ENCODE assay signal across 35 cellular contexts in the genomic region with DNA sequence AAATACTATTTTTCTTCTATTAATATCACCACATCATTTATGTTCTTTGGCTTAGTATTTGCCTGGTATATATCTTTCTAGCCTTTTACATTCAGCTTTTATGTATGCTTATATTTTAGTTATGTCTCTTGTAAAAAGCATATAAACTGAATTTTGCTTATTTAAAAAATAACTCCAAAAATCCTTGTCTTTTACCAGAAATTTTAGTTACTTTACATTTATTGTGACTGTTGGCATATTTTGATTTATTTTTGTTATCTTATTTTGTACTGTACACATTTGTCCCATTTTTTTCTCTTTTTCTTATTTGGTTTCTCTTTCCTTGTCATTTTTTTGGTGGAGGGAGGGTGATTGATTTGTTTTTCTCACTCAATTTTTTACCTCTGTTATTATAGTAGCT.
"Had no signal": no experiment of that assay in that cellular context is flagged by ENCODE, and none has a peak within 500 bp of the region (broad histone marks: within the 10 kb centered on the region; RNA-seq: fewer than 3 reads in every experiment).

No MANE protein-coding gene starts in this region.

- H3K4me3 ChIP-seq: MG63 had no signal

- H3K36me3 ChIP-seq: MG63 had no signal

- H3K27me3 ChIP-seq: MG63 had no signal

- DNase-seq: Kasumi-1, MG63, MM.1S, MV-4-11, NCI-H1048, NCI-H1092, NCI-H1092 treated with DMSO at 0.1 percent for 48 hours, NCI-H1105, NCI-H1105 treated with DMSO at 0.1 percent for 48 hours, NCI-H1417, NCI-H1417 treated with DMSO at 0.1 percent for 48 hours, NCI-H1436, NCI-H1436 treated with DMSO at 0.1 percent for 48 hours, NCI-H146, NCI-H1694, NCI-H1694 treated with DMSO at 0.1 percent for 48 hours, NCI-H187, NCI-H187 treated with DMSO at 0.1 percent for 48 hours, NCI-H1930, NCI-H2029, NCI-H2029 treated with DMSO at 0.1 percent for 48 hours, NCI-H2081, NCI-H2081 treated with DMSO at 0.1 percent for 48 hours, NCI-H2107, NCI-H2171, NCI-H2171 treated with DMSO at 0.1 percent for 48 hours, NCI-H2227 treated with DMSO at 0.1 percent for 48 hours, NCI-H226, NCI-H345, NCI-H446, NCI-H446 treated with DMSO at 0.1 percent for 48 hours, NCI-H510A, NCI-H510A treated with DMSO at 0.1 percent for 48 hours, NCI-H524, NCI-H526 had no signal
